ENCODE assay signal across 1 cellular context in genomic region chr13:48181482-48182145, GRCh38.
TF ChIP-seq lines count a peak whose summit lies in the region.

No MANE protein-coding gene starts in this region.

TF ChIP-seq in IMR-90, 13 proteins besides CTCF, POLR2A, EP300 and RAD21:
- TF ChIP-seq USF2 (IDR thresholded peaks at IDR 0.05; ENCODE audit: low read depth, low read length) = no peak
